Comparison of ENCODE assay signal across 9 cellular contexts in the genomic region with DNA sequence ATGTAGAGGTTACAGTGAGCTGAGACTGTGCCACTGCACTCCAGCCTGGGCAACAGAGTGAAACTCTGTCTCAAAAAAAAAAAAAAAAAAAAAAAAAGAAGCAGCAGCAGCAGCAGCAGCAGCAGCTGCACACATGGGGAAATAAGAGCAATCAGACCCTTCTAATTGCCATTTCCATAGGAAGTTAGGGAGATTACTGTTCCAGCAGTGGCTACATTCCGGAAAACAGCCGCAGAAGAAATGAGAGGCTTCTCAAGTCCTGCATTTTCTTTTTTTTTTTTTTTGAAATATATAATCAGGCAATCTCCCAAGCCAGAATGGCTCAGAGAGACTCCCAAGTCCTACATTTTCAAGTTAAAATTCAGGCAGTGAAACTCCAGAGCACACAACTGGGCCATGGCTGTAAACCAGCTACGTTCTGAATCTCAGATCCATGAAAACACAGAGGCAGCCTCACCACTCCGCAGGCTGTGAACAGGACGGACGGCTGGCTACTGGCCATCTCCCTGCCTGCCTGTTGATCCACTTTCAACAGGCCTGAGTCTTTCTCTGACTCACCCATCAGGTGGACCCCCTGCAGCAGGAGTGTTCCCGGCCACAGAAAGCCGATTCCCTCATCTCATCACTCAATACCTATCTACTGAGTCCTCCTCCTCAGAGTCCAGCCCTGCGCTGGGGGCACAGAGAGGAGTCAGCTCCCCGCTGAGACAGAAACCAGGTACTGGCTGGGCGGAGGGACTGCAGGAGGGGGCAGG. TPM values are rescaled to one million over a fixed set of nuclear protein-coding genes. Genes with fewer than 3 reads are reported as not detected.
A peak's percentile ranks its signal among the peaks of the same experiment; 100 is the strongest.
DNase-seq lines count a peak whose midpoint lies in the region; ATAC-seq and TF ChIP-seq lines count a peak whose summit lies in the region.
"Had no signal": no experiment of that assay in that cellular context is flagged by ENCODE, and none has a peak within 500 bp of the region (broad histone marks: within the 10 kb centered on the region; RNA-seq: fewer than 3 reads in every experiment).

No MANE protein-coding gene starts in this region.

- CTCF ChIA-PET in AG04450 (lab: Charles Lee), result no interaction called here
- CTCF ChIA-PET in activated CD4-positive, alpha-beta T cell treated with anti-CD3 and anti-CD28 coated beads, Interleukin-2, amount 10 ng/mL, durations not matched to agents 7 days and 5 days (lab: Charles Lee), result interaction anchor here (0.6 kb wide), 1 partner anchor 88 kb away, joined by 3 read pairs; no protein-coding TSS in a partner anchor

- no peak overlapping the region for H3K4me3 ChIP-seq in AG04450 (ENCODE audit: low read depth, low read length)
- H3K4me3 ChIP-seq in SJCRH30, result peak overlapping the region; percentile 38
- H3K4me3 ChIP-seq in fibroblast of lung (replicated peaks in 1 of 4; ENCODE audit: control extremely low read depth in 1 of 4, insufficient read depth in 1 of 4, low read depth in 3 of 4, low read length in 4 of 4), result no peak overlapping the region
- H3K4me3 ChIP-seq in mesendoderm (ENCODE audit: low read length), result no peak overlapping the region

- H3K36me3 Mint-ChIP-seq in activated CD4-positive, alpha-beta T cell treated with anti-CD3 and anti-CD28 coated beads, Interleukin-2, amount 10 ng/mL, durations not matched to agents 7 days and 5 days (ENCODE audit: low read depth), result no peaks in the 10 kb centered on the region

- H3K36me3 ChIP-seq in SJCRH30 (no peaks in the 10 kb centered on the region), fibroblast of lung (ENCODE audit: control insufficient read depth, insufficient read depth, low read length) (no peaks in the 10 kb centered on the region), mesendoderm (ENCODE audit: control insufficient read depth, insufficient read depth, low read length) (no peaks in the 10 kb centered on the region)

- H3K9me3 ChIP-seq in AG04450 (ENCODE audit: control insufficient read depth, insufficient read depth, low read length) (no peaks in the 10 kb centered on the region; the same call in 1 of the 2 replicates), SJCRH30 (replicated peaks) (no peaks in the 10 kb centered on the region), fibroblast of lung (ENCODE audit: control insufficient read depth, insufficient read depth, low read depth, low read length) (no peaks in the 10 kb centered on the region)

- no peaks in the 10 kb centered on the region for H3K79me1 ChIP-seq in mesendoderm (ENCODE audit: low read length)

- H3K4ac ChIP-seq in mesendoderm (ENCODE audit: low read depth, low read length), result no peak overlapping the region

- DNase-seq in AG04450 (ENCODE audit: low read depth, low spot score), result peak; percentile 48
- DNase-seq in SJCRH30, result peak; percentile 68 to 72
- peak; percentile 55 to 91 for DNase-seq in fibroblast of lung (ENCODE audit: low read depth in 2 of 2)
- peak; percentile 18 for DNase-seq in mesendoderm
- no peak for DNase-seq in activated CD4-positive, alpha-beta T cell treated with anti-CD3 and anti-CD28 coated beads, Interleukin-2, amount 10 ng/mL, durations not matched to agents 7 days and 5 days
- no peak for DNase-seq in retina
- DNase-seq: activated effector memory CD4-positive, alpha-beta T cell treated with anti-CD3 and anti-CD28 coated beads, Interleukin-2, amount 50 U/mL, for 16 hours had no signal

- H3K27me3 ChIP-seq in AG04450 (ENCODE audit: control insufficient read depth, insufficient read depth, low read length) (no peaks in the 10 kb centered on the region), SJCRH30 (no peaks in the 10 kb centered on the region), fibroblast of lung (ENCODE audit: control insufficient read depth, insufficient read depth, low read length) (no peaks in the 10 kb centered on the region), mesendoderm (ENCODE audit: insufficient read depth, low read length, poor library complexity) (no peaks in the 10 kb centered on the region)

- H4K20me1 ChIP-seq in fibroblast of lung (ENCODE audit: control insufficient read depth, extremely low read depth, insufficient read depth, low read length), result no peaks in the 10 kb centered on the region

- H3K4me1 Mint-ChIP-seq in activated CD4-positive, alpha-beta T cell treated with anti-CD3 and anti-CD28 coated beads, Interleukin-2, amount 10 ng/mL, durations not matched to agents 7 days and 5 days, result no peaks in the 10 kb centered on the region

- H3K18ac ChIP-seq in mesendoderm (ENCODE audit: low read length), result no peak overlapping the region

- no peak for ATAC-seq in HG02678 (IDR thresholded peaks at IDR 0.05; ENCODE audit: unreplicated experiment)
- ATAC-seq in GM19455 (IDR thresholded peaks at IDR 0.05; ENCODE audit: unreplicated experiment), result no peak

- POLR2A ChIA-PET in AG04450 (lab: Yijun Ruan, JAX), result no interaction called here
- POLR2A ChIA-PET in activated CD4-positive, alpha-beta T cell treated with anti-CD3 and anti-CD28 coated beads, Interleukin-2, amount 10 ng/mL, durations not matched to agents 7 days and 5 days (lab: Charles Lee), result no interaction called here

- H3K27ac ChIP-seq in AG04450 (ENCODE audit: low read depth, low read length) (peak overlapping the region; percentile 31), SJCRH30 (peak overlapping the region; percentile 92), fibroblast of lung (ENCODE audit: insufficient read depth, low read length) (no peak overlapping the region), mesendoderm (ENCODE audit: low read depth, low read length) (no peak overlapping the region)

- WGBS in mesendoderm (ENCODE audit: extremely low coverage, insufficient coverage, low lambda C conversion rate), result no CpG with 5 or more reads among the region's 11 CpGs

- H3K4me1 ChIP-seq in SJCRH30 (peaks cover 13% of the 10 kb centered on the region), fibroblast of lung (ENCODE audit: control insufficient read depth, extremely low read depth, insufficient read depth, low read length) (no peaks in the 10 kb centered on the region), mesendoderm (ENCODE audit: control insufficient read depth, low read depth, low read length) (no peaks in the 10 kb centered on the region)

- TF ChIP-seq CTCF in AG04450 (IDR thresholded peaks at IDR 0.05; ENCODE audit: low read depth, low read length) (no peak), fibroblast of lung (conservative IDR thresholded peaks at IDR 0.05 in 1 of 2, IDR thresholded peaks at IDR 0.05 in 1 of 2; ENCODE audit: low read depth in 1 of 2, low read length in 2 of 2) (no peak)

- no peak overlapping the region for H3K4me3 Mint-ChIP-seq in activated CD4-positive, alpha-beta T cell treated with anti-CD3 and anti-CD28 coated beads, Interleukin-2, amount 10 ng/mL, durations not matched to agents 7 days and 5 days

- H3K23ac ChIP-seq in mesendoderm (ENCODE audit: low read length), result no peak overlapping the region

- H4K8ac ChIP-seq in mesendoderm (ENCODE audit: low read depth, low read length), result no peak overlapping the region

- no peak overlapping the region for H3K56ac ChIP-seq in mesendoderm (ENCODE audit: low read length)

- no peak overlapping the region for H3K9ac ChIP-seq in fibroblast of lung (ENCODE audit: insufficient read depth, low read length)
- no peak overlapping the region for H3K9ac ChIP-seq in mesendoderm (ENCODE audit: low read length)

- H3K4me2 ChIP-seq in fibroblast of lung (ENCODE audit: extremely low read depth, insufficient read depth, low read length), result no peak overlapping the region
- no peak overlapping the region for H3K4me2 ChIP-seq in mesendoderm (ENCODE audit: low read length)

- no peaks in the 10 kb centered on the region for H3K27me3 Mint-ChIP-seq in activated CD4-positive, alpha-beta T cell treated with anti-CD3 and anti-CD28 coated beads, Interleukin-2, amount 10 ng/mL, durations not matched to agents 7 days and 5 days

- H3K9me3 Mint-ChIP-seq in activated CD4-positive, alpha-beta T cell treated with anti-CD3 and anti-CD28 coated beads, Interleukin-2, amount 10 ng/mL, durations not matched to agents 7 days and 5 days, result no peaks in the 10 kb centered on the region

- H4K5ac ChIP-seq in mesendoderm (ENCODE audit: low read length), result no peak overlapping the region

- no peak overlapping the region for H3K27ac Mint-ChIP-seq in activated CD4-positive, alpha-beta T cell treated with anti-CD3 and anti-CD28 coated beads, Interleukin-2, amount 10 ng/mL, durations not matched to agents 7 days and 5 days

- H2BK5ac ChIP-seq in mesendoderm (ENCODE audit: low read length), result no peak overlapping the region

- H2AFZ ChIP-seq in fibroblast of lung (ENCODE audit: low read length), result no peak overlapping the region

- no peaks in the 10 kb centered on the region for H3K79me2 ChIP-seq in fibroblast of lung (ENCODE audit: control insufficient read depth, insufficient read depth, low read length)
- H3K79me2 ChIP-seq in mesendoderm (ENCODE audit: control insufficient read depth, insufficient read depth, low read length), result no peaks in the 10 kb centered on the region

- no peak overlapping the region for H2BK120ac ChIP-seq in mesendoderm (ENCODE audit: low read depth, low read length)

- H2AK5ac ChIP-seq in mesendoderm (ENCODE audit: low read length), result no peak overlapping the region

- H2BK15ac ChIP-seq in mesendoderm (replicated peaks; ENCODE audit: low read depth), result no peak overlapping the region

RNA-seq across cellular contexts. Expression of a gene that starts 15.0 kb away (rescaled TPM):
- polyA plus RNA-seq in AG04450 (2011; rRNA removed) (1.1 and 1.2 TPM in 2 replicates), fibroblast of lung (0.60 and 0.89 TPM in 2 replicates)
- polyA minus RNA-seq in AG04450 (2011; rRNA and poly(A)+ RNA removed), result 1.1 and 1.5 TPM in 2 replicates
- 3.1 and 4.0 TPM in 2 replicates for total RNA-seq in SJCRH30 (2014; rRNA removed; shearing (Covaris generic))
- total RNA-seq in fibroblast of lung, result 2.3 and 2.8 TPM in 2 replicates
- polyA plus RNA-seq in fibroblast of lung (2012), result 0.48 and 0.84 TPM in 2 replicates
- polyA minus RNA-seq in fibroblast of lung (ENCODE audit: low replicate concordance), result 0.55 and 0.89 TPM in 2 replicates
- polyA plus RNA-seq in mesendoderm (2013, experiment 1 of 2), result 0.81 TPM
- 0.76 TPM for polyA plus RNA-seq in mesendoderm (2013, experiment 2 of 2)
- 1 to 10 TPM; 3.1 to 4.3 TPM for total RNA-seq in activated CD4-positive, alpha-beta T cell treated with anti-CD3 and anti-CD28 coated beads, Interleukin-2, amount 10 ng/mL, durations not matched to agents 7 days and 5 days

RNA-seq across cellular contexts. Expression of a gene that starts 36.6 kb away (rescaled TPM):
- polyA plus RNA-seq in AG04450 (2011; rRNA removed) (0.24 and 0.46 TPM in 2 replicates), fibroblast of lung (0.20 and 0.50 TPM in 2 replicates)
- 1.3 and 3.0 TPM in 2 replicates for polyA minus RNA-seq in AG04450 (2011; rRNA and poly(A)+ RNA removed)
- 1.6 and 2.0 TPM in 2 replicates for total RNA-seq in SJCRH30 (2014; rRNA removed; shearing (Covaris generic))
- 0.77 and 0.99 TPM in 2 replicates for total RNA-seq in fibroblast of lung
- 0.20 and 0.38 TPM in 2 replicates for polyA plus RNA-seq in fibroblast of lung (2012)
- not detected in 2 replicates for polyA minus RNA-seq in fibroblast of lung (ENCODE audit: low replicate concordance)
- polyA plus RNA-seq in mesendoderm (2013, experiment 1 of 2), result 0.49 TPM
- 0.48 TPM for polyA plus RNA-seq in mesendoderm (2013, experiment 2 of 2)
- total RNA-seq in activated CD4-positive, alpha-beta T cell treated with anti-CD3 and anti-CD28 coated beads, Interleukin-2, amount 10 ng/mL, durations not matched to agents 7 days and 5 days, result under 1 TPM; 0.10 to 0.27 TPM

RNA-seq across cellular contexts. Expression of a gene that starts 41.8 kb away (rescaled TPM):
- polyA plus RNA-seq in AG04450 (2011; rRNA removed), result 8.7 and 10.9 TPM in 2 replicates
- 14.9 and 20.0 TPM in 2 replicates for polyA minus RNA-seq in AG04450 (2011; rRNA and poly(A)+ RNA removed)
- total RNA-seq in SJCRH30 (2014; rRNA removed; shearing (Covaris generic)), result 11.4 and 12.4 TPM in 2 replicates
- total RNA-seq in fibroblast of lung, result 5.6 and 8.9 TPM in 2 replicates
- 7.2 and 9.1 TPM in 2 replicates for polyA plus RNA-seq in fibroblast of lung
- polyA plus RNA-seq in fibroblast of lung (2012), result 7.1 and 8.3 TPM in 2 replicates
- polyA minus RNA-seq in fibroblast of lung (ENCODE audit: low replicate concordance), result 20.3 and 30.2 TPM in 2 replicates
- polyA plus RNA-seq in mesendoderm (2013, experiment 1 of 2), result 18.6 TPM
- polyA plus RNA-seq in mesendoderm (2013, experiment 2 of 2), result 18.9 TPM
- total RNA-seq in activated CD4-positive, alpha-beta T cell treated with anti-CD3 and anti-CD28 coated beads, Interleukin-2, amount 10 ng/mL, durations not matched to agents 7 days and 5 days, result 10 to 100 TPM; 11.5 to 12.3 TPM

RNA-seq across cellular contexts. Expression of a gene that starts 42.3 kb away (rescaled TPM):
- polyA plus RNA-seq in AG04450 (2011; rRNA removed), result 4.2 and 5.7 TPM in 2 replicates
- 6.4 and 6.7 TPM in 2 replicates for polyA minus RNA-seq in AG04450 (2011; rRNA and poly(A)+ RNA removed)
- 6.0 and 8.1 TPM in 2 replicates for total RNA-seq in SJCRH30 (2014; rRNA removed; shearing (Covaris generic))
- total RNA-seq in fibroblast of lung, result 19.2 and 24.9 TPM in 2 replicates
- polyA plus RNA-seq in fibroblast of lung, result 9.6 and 10.4 TPM in 2 replicates
- polyA plus RNA-seq in fibroblast of lung (2012), result 10.4 and 11.9 TPM in 2 replicates
- polyA minus RNA-seq in fibroblast of lung (ENCODE audit: low replicate concordance), result 16.3 and 33.3 TPM in 2 replicates
- polyA plus RNA-seq in mesendoderm (2013, experiment 1 of 2), result 15.3 TPM
- 16.5 TPM for polyA plus RNA-seq in mesendoderm (2013, experiment 2 of 2)
- total RNA-seq in activated CD4-positive, alpha-beta T cell treated with anti-CD3 and anti-CD28 coated beads, Interleukin-2, amount 10 ng/mL, durations not matched to agents 7 days and 5 days, result 10 to 100 TPM; 10.3 TPM

Comparison
In these comparisons a context has a peak if more than half of its experiments do, and no peak if none do; other contexts are left out.
1. DNase-seq: peak in AG04450 (single experiment), SJCRH30 (2 of 2), fibroblast of lung (2 of 2) and mesendoderm (single experiment); none in activated CD4-positive, alpha-beta T cell treated with anti-CD3 and anti-CD28 coated beads, Interleukin-2, amount 10 ng/mL, durations not matched to agents 7 days and 5 days (single experiment) and retina (single experiment).
2. H3K27ac ChIP-seq: peak in AG04450 (single experiment) and SJCRH30 (single experiment); none in fibroblast of lung (single experiment) and mesendoderm (single experiment).